In the genomic region with DNA sequence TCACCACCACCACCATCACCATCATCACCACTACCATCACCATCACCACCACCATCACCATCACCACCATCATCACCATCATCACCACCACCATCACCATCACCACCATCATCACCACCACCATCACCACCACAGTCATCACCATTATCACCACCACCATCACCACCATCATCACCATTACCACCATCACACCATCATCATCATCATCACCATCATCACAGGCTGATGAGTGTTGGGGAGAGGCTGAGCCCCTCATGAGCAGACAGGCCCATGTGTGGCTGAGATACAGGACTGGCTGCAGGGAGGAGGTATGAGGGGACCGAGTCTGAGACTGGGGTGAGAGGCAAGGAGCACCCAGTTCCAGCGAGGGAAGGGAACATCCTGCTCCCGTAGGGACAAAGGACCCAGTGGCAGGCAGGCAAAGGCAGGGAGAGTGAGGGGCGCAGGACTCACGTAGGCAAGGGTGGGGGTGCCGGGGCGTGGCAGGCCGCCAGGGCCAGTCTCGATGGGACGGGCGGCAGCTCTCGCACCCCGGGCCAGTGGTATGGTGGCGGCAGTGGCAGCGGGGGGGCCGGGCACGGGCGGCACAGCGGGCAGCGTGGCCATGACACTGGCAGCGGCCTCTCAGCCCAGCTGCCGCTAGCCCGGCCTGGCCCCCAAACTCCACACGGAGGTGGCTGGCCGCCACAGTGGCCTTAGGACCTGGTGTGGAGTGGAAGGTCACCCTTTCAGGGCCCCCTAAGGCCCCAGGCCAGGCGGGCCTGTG, we compare ENCODE assay signal across 22 cellular contexts. TPM values are rescaled to one million over a fixed set of nuclear protein-coding genes. Genes with fewer than 3 reads are reported as not detected.
DNase-seq lines count a peak whose midpoint lies in the region; ATAC-seq and TF ChIP-seq lines count a peak whose summit lies in the region.
"Had no signal": no experiment of that assay in that cellular context is flagged by ENCODE, and none has a peak within 500 bp of the region (broad histone marks: within the 10 kb centered on the region; RNA-seq: fewer than 3 reads in every experiment).

No MANE protein-coding gene starts in this region.

- peaks cover 10% of the 10 kb centered on the region for H3K27me3 ChIP-seq in H7 (ENCODE audit: control insufficient read depth, insufficient read depth, low read length)
- H3K27me3 ChIP-seq: Peyer's patch had no signal

- no peaks in the 10 kb centered on the region for H3K4me1 Mint-ChIP-seq in activated CD8-positive, alpha-beta T cell treated with anti-CD3 and anti-CD28 coated beads for 36 hours (ENCODE audit: low read depth)
- peaks cover 12% of the 10 kb centered on the region for H3K4me1 Mint-ChIP-seq in memory B cell

- no peaks in the 10 kb centered on the region for H3K27me3 Mint-ChIP-seq in activated CD8-positive, alpha-beta T cell treated with anti-CD3 and anti-CD28 coated beads for 36 hours
- H3K27me3 Mint-ChIP-seq in memory B cell, result no peaks in the 10 kb centered on the region
- H3K27me3 Mint-ChIP-seq: CD4-positive, alpha-beta T cell; T-helper 17 cell had no signal

- intact Hi-C loops in activated CD8-positive, alpha-beta T cell treated with anti-CD3 and anti-CD28 coated beads for 36 hours (cut with micrococcal nuclease), result no loop called here

- H3K4me3 ChIP-seq in H7 (ENCODE audit: insufficient read depth, low read depth, low read length), result no peak overlapping the region
- H3K4me3 ChIP-seq: Peyer's patch, thoracic aorta had no signal

- POLR2A ChIA-PET in activated CD8-positive, alpha-beta T cell treated with anti-CD3 and anti-CD28 coated beads for 36 hours (lab: Charles Lee), result no interaction called here

- no peak for ATAC-seq in activated CD8-positive, alpha-beta T cell treated with anti-CD3 and anti-CD28 coated beads for 36 hours
- ATAC-seq in memory B cell (ENCODE audit: low read depth), result no peak
- ATAC-seq in GM18517 (IDR thresholded peaks at IDR 0.05; ENCODE audit: unreplicated experiment), result no peak
- ATAC-seq in HG03039 (IDR thresholded peaks at IDR 0.05; ENCODE audit: unreplicated experiment), result no peak
- ATAC-seq: stimulated activated memory B cell treated with anti-CD40 and anti-IgM and Interleukin-4, amounts not matched to agents 10 μg/mL and 1 μg/mL and 100 μg/mL, for 72 hours; T-helper 17 cell had no signal

- H3K4me3 Mint-ChIP-seq in activated CD8-positive, alpha-beta T cell treated with anti-CD3 and anti-CD28 coated beads for 36 hours, result peak overlapping the region; percentile 17
- H3K4me3 Mint-ChIP-seq in memory B cell, result no peak overlapping the region
- H3K4me3 Mint-ChIP-seq: CD4-positive, alpha-beta T cell; stimulated activated memory B cell treated with anti-CD40 and anti-IgM and Interleukin-4, amounts not matched to agents 10 μg/mL and 1 μg/mL and 100 μg/mL, for 72 hours; T-helper 17 cell had no signal

- H3K36me3 Mint-ChIP-seq in activated CD8-positive, alpha-beta T cell treated with anti-CD3 and anti-CD28 coated beads for 36 hours (ENCODE audit: low read depth), result peaks cover 2% of the 10 kb centered on the region
- no peaks in the 10 kb centered on the region for H3K36me3 Mint-ChIP-seq in memory B cell
- H3K36me3 Mint-ChIP-seq: stimulated activated memory B cell treated with anti-CD40 and anti-IgM and Interleukin-4, amounts not matched to agents 10 μg/mL and 1 μg/mL and 100 μg/mL, for 72 hours had no signal

- no peak overlapping the region for H3K27ac Mint-ChIP-seq in activated CD8-positive, alpha-beta T cell treated with anti-CD3 and anti-CD28 coated beads for 36 hours
- H3K27ac Mint-ChIP-seq in memory B cell, result peak overlapping the region; percentile 69
- H3K27ac Mint-ChIP-seq: CD4-positive, alpha-beta T cell; T-helper 17 cell had no signal

- CTCF ChIA-PET in activated CD8-positive, alpha-beta T cell treated with anti-CD3 and anti-CD28 coated beads for 36 hours (lab: Charles Lee), result no interaction called here

- peaks cover 4% of the 10 kb centered on the region for H3K9me3 Mint-ChIP-seq in activated CD8-positive, alpha-beta T cell treated with anti-CD3 and anti-CD28 coated beads for 36 hours
- H3K9me3 Mint-ChIP-seq in memory B cell, result peaks cover 8% of the 10 kb centered on the region
- H3K9me3 Mint-ChIP-seq: CD4-positive, alpha-beta T cell had no signal

- no peaks in the 10 kb centered on the region for H3K36me3 ChIP-seq in H7 (replicated peaks; ENCODE audit: control insufficient read depth, insufficient read depth, low read length)
- H3K36me3 ChIP-seq: Peyer's patch, thoracic aorta had no signal

- no peak for TF ChIP-seq CTCF in activated CD8-positive, alpha-beta T cell treated with anti-CD3 and anti-CD28 coated beads for 36 hours (IDR thresholded peaks at IDR 0.05)

- peak; percentile 41 for DNase-seq in H7
- DNase-seq in activated CD8-positive, alpha-beta T cell treated with anti-CD3 and anti-CD28 coated beads for 36 hours, result no peak
- DNase-seq in memory B cell (ENCODE audit: low spot score in 2 of 2), result no peak
- DNase-seq: activated CD4-positive, alpha-beta T cell treated with anti-CD3 and anti-CD28 coated beads for 48 hours; activated gamma-delta T cell treated with Interleukin-2 at 50 U/mL for 16 hours; CD4-positive, alpha-beta T cell; cortex of kidney; DMS153; GDM1; mammary epithelial cell; MM.1S; NCI-H1436; NCI-H524; occipital lobe; Peyer's patch; small intestine; stimulated activated CD4-positive, alpha-beta T cell treated with anti-CD3 and anti-CD28 coated beads, Interleukin-2, amount 100 ng/mL, for 24 hours; T-helper 17 cell had no signal

RNA-seq across cellular contexts. Expression of gene NTN5, which starts 2.7 kb away (rescaled TPM):
- total RNA-seq in H7 (2014; rRNA removed; shearing (Covaris generic)), result 0.15 TPM in 1 of 2 replicates, not detected in the other
- total RNA-seq in activated CD8-positive, alpha-beta T cell treated with anti-CD3 and anti-CD28 coated beads for 36 hours, result under 1 TPM; 0.16 to 0.83 TPM
- total RNA-seq: occipital lobe had no signal

RNA-seq across cellular contexts. Expression of gene CA11, which starts 24.1 kb away (rescaled TPM):
- 10.8 and 24.0 TPM in 2 replicates for total RNA-seq in H7 (2014; rRNA removed; shearing (Covaris generic))
- 10 to 100 TPM; 11.1 to 13.0 TPM for total RNA-seq in activated CD8-positive, alpha-beta T cell treated with anti-CD3 and anti-CD28 coated beads for 36 hours

RNA-seq across cellular contexts. Expression of gene FUT2, which starts 25.7 kb away (rescaled TPM):
- 0.78 and 1.8 TPM in 2 replicates for total RNA-seq in H7 (2014; rRNA removed; shearing (Covaris generic))
- not detected for total RNA-seq in activated CD8-positive, alpha-beta T cell treated with anti-CD3 and anti-CD28 coated beads for 36 hours
- total RNA-seq: CD4-positive, alpha-beta T cell; occipital lobe; T-helper 17 cell had no signal

RNA-seq across cellular contexts. Expression of gene DBP, which starts 32.9 kb away (rescaled TPM):
- 11.2 and 18.2 TPM in 2 replicates for total RNA-seq in H7 (2014; rRNA removed; shearing (Covaris generic))
- 10 to 100 TPM; 10.8 to 13.1 TPM for total RNA-seq in activated CD8-positive, alpha-beta T cell treated with anti-CD3 and anti-CD28 coated beads for 36 hours

RNA-seq across cellular contexts. Expression of gene MAMSTR, which starts 49.4 kb away (rescaled TPM):
- 1.7 and 2.4 TPM in 2 replicates for total RNA-seq in H7 (2014; rRNA removed; shearing (Covaris generic))
- 1 to 10 TPM in 1 of 2 experiments, under 1 TPM in 1; 0.56 to 1.0 TPM for total RNA-seq in activated CD8-positive, alpha-beta T cell treated with anti-CD3 and anti-CD28 coated beads for 36 hours
- total RNA-seq: thoracic aorta had no signal
